7 cellular contexts compared by ENCODE assay signal in the genomic region with DNA sequence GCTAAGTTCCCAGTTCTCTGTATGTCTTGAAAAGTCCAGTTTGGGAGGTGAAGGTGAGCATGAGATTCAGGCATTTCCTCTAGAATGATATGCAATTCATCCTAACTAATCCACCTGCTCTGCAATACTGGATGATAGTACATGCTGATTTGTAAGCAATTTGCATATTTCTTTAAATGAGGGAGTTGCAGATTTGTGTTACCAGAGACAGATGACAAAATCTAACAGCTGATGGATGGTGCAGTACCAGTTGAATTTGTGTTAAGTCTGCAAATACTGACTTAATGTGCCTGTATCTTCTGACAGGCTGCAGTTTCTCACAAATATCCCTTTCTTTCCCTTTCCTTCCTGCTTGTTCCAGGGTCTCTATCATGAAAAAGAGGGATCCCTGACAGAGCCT.
"Had no signal": no experiment of that assay in that cellular context is flagged by ENCODE, and none has a peak within 500 bp of the region (broad histone marks: within the 10 kb centered on the region; RNA-seq: fewer than 3 reads in every experiment).

No MANE protein-coding gene starts in this region.

- FAIRE-seq: G401.6, GM12891, GM12892, GM18507, GM19239 had no signal

- DNase-seq: GDM1, GF-D8 had no signal
